ENCODE assay signal across 10 cellular contexts in the genomic region with DNA sequence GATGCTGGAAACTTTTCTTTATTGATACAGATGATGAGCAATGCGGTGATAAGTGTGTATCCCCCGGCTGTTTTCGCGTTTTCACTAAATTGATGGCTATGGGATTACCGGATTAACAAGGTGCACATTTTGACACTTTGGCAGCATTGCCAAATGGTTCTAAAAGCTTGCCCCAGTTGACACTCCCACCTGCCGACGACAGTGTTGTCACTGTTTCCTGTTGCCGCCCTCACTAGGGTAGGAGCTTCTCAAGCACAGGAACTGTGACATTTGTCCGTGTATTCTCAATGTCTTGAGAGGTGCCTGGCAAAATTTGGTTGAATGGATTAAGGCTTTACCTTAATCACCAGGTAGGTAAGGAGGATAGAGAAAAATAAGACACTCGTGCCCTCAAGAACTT. TPM values are rescaled to one million over a fixed set of nuclear protein-coding genes. Genes with fewer than 3 reads are reported as not detected.
A peak's percentile ranks its signal among the peaks of the same experiment; 100 is the strongest.
DNase-seq lines count a peak whose midpoint lies in the region; ATAC-seq and TF ChIP-seq lines count a peak whose summit lies in the region.
"Had no signal": no experiment of that assay in that cellular context is flagged by ENCODE, and none has a peak within 500 bp of the region (broad histone marks: within the 10 kb centered on the region; RNA-seq: fewer than 3 reads in every experiment).

No MANE protein-coding gene starts in this region.

- no TSS peak for BruUV-seq in A673 (replicated peaks; lab: Mats Ljungman, UMichigan)

- no peak overlapping the region for H3K27ac ChIP-seq in A673 (ENCODE audit: low read depth, low read length, poor library complexity, severe bottlenecking)
- H3K27ac ChIP-seq: SK-N-MC had no signal

- POLR2A ChIA-PET in activated CD4-positive, alpha-beta memory T cell treated with anti-CD3 and anti-CD28 coated beads for 36 hours (lab: Charles Lee): interaction anchor here (0.9 to 5.5 kb wide), 5 partner anchors 11 to 92 kb away, joined by 3 to 71 read pairs (median 7); partner anchors contain the start of genes BRPF3, MAPK13 and MAPK14
- POLR2A ChIA-PET in A673 (lab: Charles Lee; ENCODE audit: low non-redundant PET): no interaction called here

- H3K36me3 ChIP-seq in A673 (ENCODE audit: insufficient read depth, low read length, poor library complexity, severe bottlenecking): no peaks in the 10 kb centered on the region

- H3K4me1 ChIP-seq in A673 (ENCODE audit: insufficient read depth, low read length, poor library complexity, severe bottlenecking): no peaks in the 10 kb centered on the region
- H3K4me1 ChIP-seq: pancreas had no signal

- intact Hi-C loops in Right ventricle myocardium inferior (cut with DNase I): no loop called here
- intact Hi-C loops in left ventricle myocardium superior (cut with micrococcal nuclease): no loop called here
- intact Hi-C loops in activated CD4-positive, alpha-beta memory T cell treated with anti-CD3 and anti-CD28 coated beads for 36 hours (cut with micrococcal nuclease): loop anchor here (1.0 to 10.0 kb wide), 8 partner anchors 11 to 1886 kb away; partner anchors contain the start of genes HMGA1, KCTD20, MAPK14 and PXT1
- intact Hi-C loops in A673 (cut with micrococcal nuclease; ENCODE audit: unreplicated experiment): loop anchor here (10.0 kb wide), 1 partner anchor 74 kb away; the partner anchor contains the start of gene BRPF3

- no peak for ATAC-seq in Right ventricle myocardium inferior
- no peak for ATAC-seq in left ventricle myocardium superior
- peak; percentile 60 for ATAC-seq in stimulated activated naive CD8-positive, alpha-beta T cell treated with anti-CD3 and anti-CD28 coated beads, Interleukin-15, Interleukin-2, amounts not matched to agents 100 U/mL and 50 U/mL, for 24 hours

- no peak for TF ChIP-seq CTCF in A673 (conservative IDR thresholded peaks at IDR 0.05; ENCODE audit: low read depth, low read length)

- peak overlapping the region; percentile 72 for H3K4me3 Mint-ChIP-seq in activated CD4-positive, alpha-beta memory T cell treated with anti-CD3 and anti-CD28 coated beads for 36 hours
- H3K4me3 Mint-ChIP-seq in immature natural killer cell: peak overlapping the region; percentile 84 to 94 (median 88)

- no peaks in the 10 kb centered on the region for H3K9me3 ChIP-seq in A673 (ENCODE audit: low read depth, low read length, poor library complexity, severe bottlenecking)
- H3K9me3 ChIP-seq: pancreas had no signal

- peaks cover 82% of the 10 kb centered on the region for H3K4me1 Mint-ChIP-seq in activated CD4-positive, alpha-beta memory T cell treated with anti-CD3 and anti-CD28 coated beads for 36 hours (ENCODE audit: low read depth)
- H3K4me1 Mint-ChIP-seq in immature natural killer cell: peaks cover 93 to 97% of the 10 kb centered on the region in 2 donors

- DNase-seq in Right ventricle myocardium inferior (ENCODE audit: missing footprints) (peak; percentile 72), left ventricle myocardium superior (no peak), immature natural killer cell (peak; percentile 69 to 75 (median 72)), amygdala (lab: John Stamatoyannopoulos, UW) (no peak), AG08395 (ENCODE audit: low spot score) (no peak), A673 (ENCODE audit: low spot score) (no peak)
- peak; percentile 87 for DNase-seq in activated CD4-positive, alpha-beta memory T cell treated with anti-CD3 and anti-CD28 coated beads for 36 hours
- peak; percentile 73 for DNase-seq in stimulated activated naive CD8-positive, alpha-beta T cell treated with anti-CD3 and anti-CD28 coated beads, Interleukin-15, Interleukin-2, amounts not matched to agents 100 U/mL and 50 U/mL, for 24 hours
- DNase-seq: pancreas had no signal

- no peaks in the 10 kb centered on the region for H3K9me3 Mint-ChIP-seq in activated CD4-positive, alpha-beta memory T cell treated with anti-CD3 and anti-CD28 coated beads for 36 hours
- no peaks in the 10 kb centered on the region for H3K9me3 Mint-ChIP-seq in immature natural killer cell

- H3K27me3 ChIP-seq in A673 (replicated peaks; ENCODE audit: insufficient read depth, low read depth, low read length, poor library complexity): no peaks in the 10 kb centered on the region
- H3K27me3 ChIP-seq: pancreas had no signal

- peak overlapping the region; percentile 100 for H3K27ac Mint-ChIP-seq in activated CD4-positive, alpha-beta memory T cell treated with anti-CD3 and anti-CD28 coated beads for 36 hours
- peak overlapping the region; percentile 99 to 100 (median 99) for H3K27ac Mint-ChIP-seq in immature natural killer cell

- H3K36me3 Mint-ChIP-seq in activated CD4-positive, alpha-beta memory T cell treated with anti-CD3 and anti-CD28 coated beads for 36 hours: peaks cover 6% of the 10 kb centered on the region
- peaks cover 0 to 14% (median 8%) of the 10 kb centered on the region in 3 donors for H3K36me3 Mint-ChIP-seq in immature natural killer cell

- no peaks in the 10 kb centered on the region for H3K27me3 Mint-ChIP-seq in activated CD4-positive, alpha-beta memory T cell treated with anti-CD3 and anti-CD28 coated beads for 36 hours
- H3K27me3 Mint-ChIP-seq in immature natural killer cell (ENCODE audit: low read depth in 3 of 3): peaks cover 8 to 23% (median 18%) of the 10 kb centered on the region in 3 donors

- H3K4me3 ChIP-seq in A673 (ENCODE audit: low read depth, low read length, poor library complexity, severe bottlenecking): no peak overlapping the region
- H3K4me3 ChIP-seq: pancreas, SK-N-MC had no signal

- CTCF ChIA-PET in activated CD4-positive, alpha-beta memory T cell treated with anti-CD3 and anti-CD28 coated beads for 36 hours (lab: Charles Lee): interaction anchor here (0.9 to 4.2 kb wide), 14 partner anchors 8 to 238 kb away, joined by 3 to 36 read pairs (median 4); partner anchors contain the start of gene MAPK14
- CTCF ChIA-PET in A673 (lab: Charles Lee): no interaction called here

RNA-seq across cellular contexts. Expression of gene MAPK13, which starts 9.8 kb away (rescaled TPM):
- total RNA-seq in Right ventricle myocardium inferior (0.70 TPM), left ventricle myocardium superior (0.87 TPM), A673 (2021) (2.6 and 2.7 TPM in 2 replicates)
- total RNA-seq in activated CD4-positive, alpha-beta memory T cell treated with anti-CD3 and anti-CD28 coated beads for 36 hours: 10 to 100 TPM; 61.0 to 65.0 TPM
- 10 to 100 TPM; 35.2 to 52.1 (median 38.4) TPM for polyA plus RNA-seq in immature natural killer cell

Comparison
In these comparisons a context has a peak if more than half of its experiments do, and no peak if none do; other contexts are left out.
1. DNase-seq: peak in Right ventricle myocardium inferior (single experiment), activated CD4-positive, alpha-beta memory T cell treated with anti-CD3 and anti-CD28 coated beads for 36 hours (single experiment), immature natural killer cell (3 of 3) and stimulated activated naive CD8-positive, alpha-beta T cell treated with anti-CD3 and anti-CD28 coated beads, Interleukin-15, Interleukin-2, amounts not matched to agents 100 U/mL and 50 U/mL, for 24 hours (single experiment); none in left ventricle myocardium superior (single experiment), amygdala (0 of 56), AG08395 (single experiment) and A673 (single experiment).
2. RNA of gene MAPK13, which starts 9.8 kb away (total RNA-seq): 61.0 to 65.0 TPM in activated CD4-positive, alpha-beta memory T cell treated with anti-CD3 and anti-CD28 coated beads for 36 hours; 2.6 to 2.7 TPM in A673, 0.87 TPM in left ventricle myocardium superior (single experiment) and 0.70 TPM in Right ventricle myocardium inferior (single experiment); every median in the first group is over 10 times any median in the second.
3. intact Hi-C loops: an anchor here in activated CD4-positive, alpha-beta memory T cell treated with anti-CD3 and anti-CD28 coated beads for 36 hours (1.0 to 10.0 kb wide) and A673 (10.0 kb wide); none called in Right ventricle myocardium inferior and left ventricle myocardium superior.